Comparison of ENCODE assay signal across 8 cellular contexts in genomic region chr14:69056389-69056788, GRCh38.
DNase-seq lines count a peak whose midpoint lies in the region; ATAC-seq and TF ChIP-seq lines count a peak whose summit lies in the region.

No MANE protein-coding gene starts in this region.

- peak; percentile 3 for DNase-seq in NCI-H2227 (lab: John Stamatoyannopoulos, UW; ENCODE audit: unreplicated experiment)
- DNase-seq in NCI-H2227 treated with DMSO at 0.1 percent for 48 hours (lab: John Stamatoyannopoulos, UW) = no peak
- DNase-seq in NCI-H82 treated with DMSO at 0.1 percent for 48 hours (lab: John Stamatoyannopoulos, UW; ENCODE audit: unreplicated experiment) = peak; percentile 16
- no peak for DNase-seq in epithelial cell of proximal tubule (ENCODE audit: low read depth)
- no peak for DNase-seq in progenitor cell of endocrine pancreas (ENCODE audit: low spot score, unreplicated experiment)
- no peak for DNase-seq in lower leg skin (ENCODE audit: low spot score in 2 of 2)
- DNase-seq in NCI-H2196 (lab: John Stamatoyannopoulos, UW; ENCODE audit: unreplicated experiment) = no peak

- H3K36me3 Mint-ChIP-seq in progenitor cell of endocrine pancreas (ENCODE audit: insufficient read depth) = peaks cover 23% of the 10 kb centered on the region

- H3K9me3 Mint-ChIP-seq in progenitor cell of endocrine pancreas (ENCODE audit: low read depth) = no peaks in the 10 kb centered on the region

- peaks cover 6% of the 10 kb centered on the region for H3K4me1 Mint-ChIP-seq in progenitor cell of endocrine pancreas (ENCODE audit: low read depth)

- no peaks in the 10 kb centered on the region for H3K27me3 Mint-ChIP-seq in progenitor cell of endocrine pancreas

- H3K27ac Mint-ChIP-seq in progenitor cell of endocrine pancreas = peak overlapping the region; percentile 4

- H3K4me3 Mint-ChIP-seq in progenitor cell of endocrine pancreas (ENCODE audit: low read depth) = no peak overlapping the region

- TF ChIP-seq POLR2A in lower leg skin (IDR thresholded peaks at IDR 0.05) = no peak

- ATAC-seq in GM21529 (IDR thresholded peaks at IDR 0.05; ENCODE audit: unreplicated experiment) = no peak

- TF ChIP-seq CTCF in epithelial cell of proximal tubule (conservative IDR thresholded peaks at IDR 0.05; ENCODE audit: low read depth, low read length) (peak; percentile 37), progenitor cell of endocrine pancreas (IDR thresholded peaks at IDR 0.05; ENCODE audit: unreplicated experiment) (no peak), lower leg skin (IDR thresholded peaks at IDR 0.05) (no peak)

- intact Hi-C loops in lower leg skin (cut with DNase I; ENCODE audit: low total_unique reads) = no loop called here

- no peak overlapping the region for H3K4me3 ChIP-seq in epithelial cell of proximal tubule (ENCODE audit: low read depth, low read length)
- no peak overlapping the region for H3K4me3 ChIP-seq in lower leg skin (ENCODE audit: low read depth, poor library complexity, severe bottlenecking)

- WGBS in lower leg skin, 2 donors = 25 to 34% methylated on average over 3 of the region's 3 CpGs

Comparison
In these comparisons a context has a peak if more than half of its experiments do, and no peak if none do; other contexts are left out.
1. DNase-seq: peak in NCI-H2227 (single experiment) and NCI-H82 treated with DMSO at 0.1 percent for 48 hours (single experiment); none in NCI-H2227 treated with DMSO at 0.1 percent for 48 hours (single experiment), epithelial cell of proximal tubule (single experiment), progenitor cell of endocrine pancreas (single experiment), lower leg skin (0 of 2) and NCI-H2196 (single experiment).